20 cellular contexts compared by ENCODE assay signal in genomic region chr3:105414841-105415240, GRCh38. TPM values are rescaled to one million over a fixed set of nuclear protein-coding genes. Genes with fewer than 3 reads are reported as not detected.
DNase-seq lines count a peak whose midpoint lies in the region; ATAC-seq, FAIRE-seq and TF ChIP-seq lines count a peak whose summit lies in the region.
"Had no signal": no experiment of that assay in that cellular context is flagged by ENCODE, and none has a peak within 500 bp of the region (broad histone marks: within the 10 kb centered on the region; RNA-seq: fewer than 3 reads in every experiment).

No MANE protein-coding gene starts in this region.

- POLR2A ChIA-PET in endothelial cell of umbilical vein (lab: Charles Lee) (no interaction called here), HEK293T (lab: Yijun Ruan, JAX) (no interaction called here)

- peak overlapping the region; percentile 78 for H3K27ac ChIP-seq in cardiac muscle cell
- H3K27ac ChIP-seq in endothelial cell of umbilical vein (ENCODE audit: insufficient read depth, low read depth, low read length), result no peak overlapping the region
- H3K27ac ChIP-seq: BLaER1, SJCRH30 had no signal

- no peak for FAIRE-seq in endothelial cell of umbilical vein (lab: Jason Lieb, UNC)
- FAIRE-seq: GM19239, H1, kidney had no signal

- no peak overlapping the region for H3K4me3 ChIP-seq in cardiac muscle cell
- H3K4me3 ChIP-seq in endothelial cell of umbilical vein (replicated peaks in 1 of 3; ENCODE audit: insufficient read depth in 1 of 3, low read depth in 1 of 3, low read length in 3 of 3), result no peak overlapping the region
- H3K4me3 ChIP-seq: BLaER1, SJCRH30 had no signal

- no peak overlapping the region for H2AFZ ChIP-seq in endothelial cell of umbilical vein (ENCODE audit: low read depth, low read length)

- peaks cover 7% of the 10 kb centered on the region for H3K79me2 ChIP-seq in endothelial cell of umbilical vein (ENCODE audit: control insufficient read depth, insufficient read depth, low read length)

- no peaks in the 10 kb centered on the region for H3K36me3 ChIP-seq in cardiac muscle cell
- H3K36me3 ChIP-seq in endothelial cell of umbilical vein (ENCODE audit: control insufficient read depth in 2 of 2, extremely low read depth in 1 of 2, insufficient read depth in 2 of 2, low read length in 2 of 2), result no peaks in the 10 kb centered on the region
- H3K36me3 ChIP-seq: BLaER1, SJCRH30 had no signal

- no peak overlapping the region for H3K9ac ChIP-seq in endothelial cell of umbilical vein (replicated peaks; ENCODE audit: extremely low read depth, insufficient read depth, low read length)
- H3K9ac ChIP-seq: BLaER1 had no signal

- no TSS peak for BruUV-seq in endothelial cell of umbilical vein (replicated peaks; lab: Mats Ljungman, UMichigan)

- H3K4me1 Mint-ChIP-seq in mesothelial cell of epicardium (peaks cover 25% of the 10 kb centered on the region), type B pancreatic cell (ENCODE audit: unreplicated experiment) (peaks cover 13% of the 10 kb centered on the region)

- H4K20me1 ChIP-seq in endothelial cell of umbilical vein (replicated peaks; ENCODE audit: control insufficient read depth, extremely low read depth, insufficient read depth, low read length), result no peaks in the 10 kb centered on the region
- H4K20me1 ChIP-seq: BLaER1 had no signal

- CTCF ChIA-PET in endothelial cell of umbilical vein (lab: Charles Lee), result interaction anchor here (1.1 to 2.6 kb wide), 3 partner anchors 9 to 42 kb away, joined by 4 to 5 read pairs (median 4); no protein-coding TSS in a partner anchor
- CTCF ChIA-PET in HEK293T (lab: Yijun Ruan, JAX), result interaction anchor here (0.9 kb wide), 1 partner anchor 46 kb away, joined by 3 read pairs; no protein-coding TSS in a partner anchor

- peaks cover 3% of the 10 kb centered on the region for H3K9me3 Mint-ChIP-seq in mesothelial cell of epicardium
- no peaks in the 10 kb centered on the region for H3K9me3 Mint-ChIP-seq in type B pancreatic cell

- dilution Hi-C loops in endothelial cell of umbilical vein (cut with MboI; ENCODE audit: extremely low pct_ligation_motif_present, low sequenced_read_pairs), result no loop called here

- H3K4me2 ChIP-seq in endothelial cell of umbilical vein (ENCODE audit: insufficient read depth, low read length), result no peak overlapping the region
- H3K4me2 ChIP-seq: BLaER1 had no signal

- no peak for TF ChIP-seq CTCF in cardiac muscle cell (IDR thresholded peaks at IDR 0.05; ENCODE audit: low read depth, low read length)
- TF ChIP-seq CTCF in endothelial cell of umbilical vein (IDR thresholded peaks at IDR 0.05; ENCODE audit: extremely low read depth in 1 of 2, insufficient read depth in 1 of 2, low read depth in 1 of 2, low read length in 2 of 2), result no peak
- TF ChIP-seq CTCF in mesothelial cell of epicardium (IDR thresholded peaks at IDR 0.05; ENCODE audit: unreplicated experiment), result no peak
- no peak for TF ChIP-seq CTCF in type B pancreatic cell (conservative IDR thresholded peaks at IDR 0.05)

- TF ChIP-seq POLR2A in endothelial cell of umbilical vein (IDR thresholded peaks at IDR 0.05; ENCODE audit: low read depth, low read length), result no peak

- H3K36me3 Mint-ChIP-seq in mesothelial cell of epicardium (no peaks in the 10 kb centered on the region), type B pancreatic cell (no peaks in the 10 kb centered on the region)

- H3K4me3 Mint-ChIP-seq in mesothelial cell of epicardium (no peak overlapping the region), type B pancreatic cell (no peak overlapping the region)

- H3K9me1 ChIP-seq in endothelial cell of umbilical vein (replicated peaks; ENCODE audit: control insufficient read depth, extremely low read depth, insufficient read depth, low read length), result peaks cover 2% of the 10 kb centered on the region

- H3K27me3 Mint-ChIP-seq in mesothelial cell of epicardium (ENCODE audit: low read depth) (no peaks in the 10 kb centered on the region), type B pancreatic cell (no peaks in the 10 kb centered on the region)

- intact Hi-C loops in Right ventricle myocardium superior (cut with DNase I) (no loop called here), endothelial cell of umbilical vein (cut with micrococcal nuclease) (no loop called here)

- DNase-seq in cardiac muscle cell (ENCODE audit: low read depth in 1 of 2, low spot score in 1 of 2) (peak; percentile 39 to 55), Right ventricle myocardium superior (no peak), endothelial cell of umbilical vein (ENCODE audit: low read depth, low spot score) (peak; percentile 29), mesothelial cell of epicardium (ENCODE audit: low spot score in 2 of 2, unreplicated experiment in 2 of 2) (no peak), type B pancreatic cell (ENCODE audit: extremely low spot score, unreplicated experiment) (no peak), HEK293T (ENCODE audit: extremely low spot score) (no peak)
- no peak for DNase-seq in central memory CD4-positive, alpha-beta T cell
- DNase-seq in activated CD4-positive, alpha-beta T cell treated with anti-CD3 and anti-CD28 coated beads, Interleukin-2, amount 50 U/mL, for 1 hour, result no peak
- DNase-seq: activated CD4-positive, alpha-beta T cell treated with anti-CD3 and anti-CD28 coated beads for 1 hour; activated effector memory CD4-positive, alpha-beta T cell treated with Interleukin-2 at 50 U/mL for 16 hours; cerebellar nuclear complex; effector memory CD4-positive, alpha-beta T cell; kidney; mammary epithelial cell; NCI-H748 treated with DMSO at 0.1 percent for 48 hours; SJCRH30; stimulated activated CD8-positive, alpha-beta memory T cell treated with anti-CD3 and anti-CD28 coated beads, Interleukin-4, amount 100 ng/mL, for 48 hours had no signal

- ATAC-seq in Right ventricle myocardium superior (ENCODE audit: poor library complexity), result no peak

- peak overlapping the region; percentile 35 for H3K27ac Mint-ChIP-seq in mesothelial cell of epicardium
- peak overlapping the region; percentile 25 for H3K27ac Mint-ChIP-seq in type B pancreatic cell

- H3K4me1 ChIP-seq in cardiac muscle cell (ENCODE audit: low read depth) (peaks cover 15% of the 10 kb centered on the region), endothelial cell of umbilical vein (ENCODE audit: control insufficient read depth, extremely low read depth, insufficient read depth, low read length) (peaks cover 7% of the 10 kb centered on the region)
- H3K4me1 ChIP-seq: SJCRH30 had no signal

- H3K9me3 ChIP-seq in cardiac muscle cell (ENCODE audit: low read depth), result no peaks in the 10 kb centered on the region
- no peaks in the 10 kb centered on the region for H3K9me3 ChIP-seq in endothelial cell of umbilical vein (replicated peaks; ENCODE audit: control insufficient read depth, insufficient read depth, low read length)
- H3K9me3 ChIP-seq: BLaER1, SJCRH30 had no signal

- no peaks in the 10 kb centered on the region for H3K27me3 ChIP-seq in cardiac muscle cell
- H3K27me3 ChIP-seq in endothelial cell of umbilical vein (ENCODE audit: control insufficient read depth in 2 of 2, insufficient read depth in 2 of 2, low read length in 2 of 2), result no peaks in the 10 kb centered on the region
- H3K27me3 ChIP-seq: BLaER1, SJCRH30 had no signal

TF ChIP-seq in endothelial cell of umbilical vein, 7 proteins besides CTCF, POLR2A, EP300 and RAD21:
- TF ChIP-seq MYC (IDR thresholded peaks at IDR 0.05; ENCODE audit: low read depth, low read length), result no peak
- no peak for TF ChIP-seq JUN (IDR thresholded peaks at IDR 0.05; ENCODE audit: borderline replicate concordance, insufficient read depth, insufficient read length, low read depth)
- no peak for TF ChIP-seq EZH2 (IDR thresholded peaks at IDR 0.05; ENCODE audit: borderline replicate concordance, low read depth, low read length, severe bottlenecking)
- no peak for TF ChIP-seq GATA2 (IDR thresholded peaks at IDR 0.05; ENCODE audit: insufficient read depth, insufficient read length, low read depth, low read length)
- no peak for TF ChIP-seq FOS (IDR thresholded peaks at IDR 0.05; ENCODE audit: borderline replicate concordance, insufficient read depth, low read length)
- no peak for TF ChIP-seq MAX (IDR thresholded peaks at IDR 0.05; ENCODE audit: insufficient read depth, insufficient read length)
- no peak for TF ChIP-seq POLR2AphosphoS5 (IDR thresholded peaks at IDR 0.05; ENCODE audit: insufficient read depth, low read depth, low read length)
TF ChIP-seq in endothelial cell of umbilical vein: peak in this region for 0.

TF ChIP-seq in HEK293T, 16 proteins besides CTCF, POLR2A, EP300 and RAD21 (continues in another document):
- TF ChIP-seq HDGF (IDR thresholded peaks at IDR 0.05; ENCODE audit: borderline replicate concordance) (no peak), TARDBP (IDR thresholded peaks at IDR 0.05) (no peak), ARNT (IDR thresholded peaks at IDR 0.05) (no peak), SP1 (IDR thresholded peaks at IDR 0.05) (no peak), FOXA1 (IDR thresholded peaks at IDR 0.05) (no peak), FOXM1 (IDR thresholded peaks at IDR 0.05; ENCODE audit: borderline replicate concordance) (no peak), ELF4 (IDR thresholded peaks at IDR 0.05) (no peak), CTBP1 (IDR thresholded peaks at IDR 0.05; ENCODE audit: borderline replicate concordance) (no peak), ZNF384 (IDR thresholded peaks at IDR 0.05) (no peak), LEF1 (IDR thresholded peaks at IDR 0.05; ENCODE audit: borderline replicate concordance) (no peak)

RNA-seq across cellular contexts. Expression of gene ALCAM, which starts 48.1 kb away (rescaled TPM):
- 17.1 and 28.9 TPM in 2 replicates for total RNA-seq in cardiac muscle cell
- polyA plus RNA-seq in cardiac muscle cell, result 15.3 and 22.8 TPM in 2 replicates
- 3.5 TPM for total RNA-seq in Right ventricle myocardium superior
- 118 and 138 TPM in 2 replicates for total RNA-seq in endothelial cell of umbilical vein
- polyA plus RNA-seq in endothelial cell of umbilical vein, result 37.8 and 46.3 TPM in 2 replicates
- 70.8 and 74.0 TPM in 2 replicates for polyA plus RNA-seq in endothelial cell of umbilical vein (2011; cell fraction: cytosol; rRNA removed)
- polyA plus RNA-seq in endothelial cell of umbilical vein (2011; cell fraction: nucleus; rRNA removed), result 98.9 and 116 TPM in 2 replicates
- polyA plus RNA-seq in endothelial cell of umbilical vein (2012), result 90.5 and 105 TPM in 2 replicates
- polyA minus RNA-seq in endothelial cell of umbilical vein, result 125 and 146 TPM in 2 replicates
- polyA minus RNA-seq in endothelial cell of umbilical vein (2011; cell fraction: cytosol; rRNA and poly(A)+ RNA removed), result 12.1 TPM
- 192 and 259 TPM in 2 replicates for polyA minus RNA-seq in endothelial cell of umbilical vein (2011; cell fraction: nucleus; rRNA and poly(A)+ RNA removed)
- 87.1 to 93.1 TPM (median 90.3 TPM) in 3 replicates for total RNA-seq in mesothelial cell of epicardium
- total RNA-seq in type B pancreatic cell (ENCODE audit: low replicate concordance), result 84.6 and 101 TPM in 2 replicates

Comparison
In these comparisons a context has a peak if more than half of its experiments do, and no peak if none do; other contexts are left out.
1. DNase-seq: peak in cardiac muscle cell (2 of 2) and endothelial cell of umbilical vein (single experiment); none in Right ventricle myocardium superior (single experiment), mesothelial cell of epicardium (0 of 2), type B pancreatic cell (single experiment), HEK293T (single experiment), central memory CD4-positive, alpha-beta T cell (single experiment) and activated CD4-positive, alpha-beta T cell treated with anti-CD3 and anti-CD28 coated beads, Interleukin-2, amount 50 U/mL, for 1 hour (single experiment).